ENCODE assay signal across 9 cellular contexts in genomic region chr14:103057028-103057371, GRCh38. TPM values are rescaled to one million over a fixed set of nuclear protein-coding genes. Genes with fewer than 3 reads are reported as not detected.
A peak's percentile ranks its signal among the peaks of the same experiment; 100 is the strongest.
DNase-seq lines count a peak whose midpoint lies in the region; ATAC-seq and TF ChIP-seq lines count a peak whose summit lies in the region.
"Had no signal": no experiment of that assay in that cellular context is flagged by ENCODE, and none has a peak within 500 bp of the region (broad histone marks: within the 10 kb centered on the region; RNA-seq: fewer than 3 reads in every experiment).

No MANE protein-coding gene starts in this region.

- H2BK5ac ChIP-seq in mesendoderm (ENCODE audit: low read length) = no peak overlapping the region

- H3K36me3 ChIP-seq in mesendoderm (ENCODE audit: control insufficient read depth, insufficient read depth, low read length) (no peaks in the 10 kb centered on the region), vagina (no peaks in the 10 kb centered on the region)

- no peak overlapping the region for H4K5ac ChIP-seq in mesendoderm (ENCODE audit: low read length)

- no peak for TF ChIP-seq POLR2A in vagina (IDR thresholded peaks at IDR 0.05)

- no peak for TF ChIP-seq CTCF in choroid plexus epithelial cell (conservative IDR thresholded peaks at IDR 0.05; ENCODE audit: low read depth, low read length)
- no peak for TF ChIP-seq CTCF in vagina (IDR thresholded peaks at IDR 0.05)

- H3K4ac ChIP-seq in mesendoderm (ENCODE audit: low read depth, low read length) = peak overlapping the region; percentile 84

- no peak overlapping the region for H2AK5ac ChIP-seq in mesendoderm (ENCODE audit: low read length)

- H3K4me3 ChIP-seq in GM08714 (ENCODE audit: low read length) (peak overlapping the region; percentile 73), choroid plexus epithelial cell (ENCODE audit: low read depth, low read length) (peak overlapping the region; percentile 93), mesendoderm (ENCODE audit: low read length) (peak overlapping the region; percentile 95), vagina (peak overlapping the region; percentile 86 to 99)

- H3K4me2 ChIP-seq in mesendoderm (ENCODE audit: low read length) = peak overlapping the region; percentile 70

- WGBS in mesendoderm (ENCODE audit: extremely low coverage, insufficient coverage, low lambda C conversion rate) = no CpG with 5 or more reads among the region's 53 CpGs

- H3K23ac ChIP-seq in mesendoderm (ENCODE audit: low read length) = peak overlapping the region; percentile 66

- H3K56ac ChIP-seq in mesendoderm (ENCODE audit: low read length) = peak overlapping the region; percentile 99

- H3K9ac ChIP-seq in mesendoderm (ENCODE audit: low read length) = peak overlapping the region; percentile 97

- intact Hi-C loops in vagina (cut with DNase I) = loop anchor here (10.0 kb wide), 1 partner anchor 82 kb away; no protein-coding TSS in a partner anchor

- ATAC-seq in HG03280 (IDR thresholded peaks at IDR 0.05; ENCODE audit: unreplicated experiment) = peak; percentile 19
- no peak for ATAC-seq in GM18861 (IDR thresholded peaks at IDR 0.05; ENCODE audit: unreplicated experiment)

- H3K27me3 ChIP-seq in mesendoderm (ENCODE audit: insufficient read depth, low read length, poor library complexity) (no peaks in the 10 kb centered on the region), vagina (no peaks in the 10 kb centered on the region)

- H3K4me1 ChIP-seq in mesendoderm (ENCODE audit: control insufficient read depth, low read depth, low read length) = peaks cover 5% of the 10 kb centered on the region
- H3K4me1 ChIP-seq in vagina = peaks cover 52% of the 10 kb centered on the region

- no peaks in the 10 kb centered on the region for H3K9me3 ChIP-seq in vagina

- peak overlapping the region; percentile 91 for H4K8ac ChIP-seq in mesendoderm (ENCODE audit: low read depth, low read length)

- H2BK120ac ChIP-seq in mesendoderm (ENCODE audit: low read depth, low read length) = peak overlapping the region; percentile 92

- H3K79me2 ChIP-seq in mesendoderm (ENCODE audit: control insufficient read depth, insufficient read depth, low read length) = peaks cover 34% of the 10 kb centered on the region

- DNase-seq in choroid plexus epithelial cell (ENCODE audit: low read depth) (peak; percentile 40), mesendoderm (peak; percentile 26), vagina (ENCODE audit: extremely low spot score in 2 of 2) (no peak), cerebellum (ENCODE audit: low spot score) (no peak), NCI-H1694 (lab: John Stamatoyannopoulos, UW) (no peak)

- no peak overlapping the region for H2BK15ac ChIP-seq in mesendoderm (replicated peaks; ENCODE audit: low read depth)

- peak overlapping the region; percentile 95 for H3K18ac ChIP-seq in mesendoderm (ENCODE audit: low read length)

- peaks cover 12% of the 10 kb centered on the region for H3K79me1 ChIP-seq in mesendoderm (ENCODE audit: low read length)

- H3K27ac ChIP-seq in mesendoderm (ENCODE audit: low read depth, low read length) (peak overlapping the region; percentile 96), vagina (peak overlapping the region; percentile 87)

RNA-seq across cellular contexts. Expression of gene CDC42BPB, which starts 0.3 kb away (rescaled TPM):
- 49.9 TPM for polyA plus RNA-seq in mesendoderm (2013, experiment 1 of 2)
- 48.4 TPM for polyA plus RNA-seq in mesendoderm (2013, experiment 2 of 2)
- 105 TPM for total RNA-seq in vagina
- total RNA-seq in cerebellum = 102 TPM

RNA-seq across cellular contexts. Expression of gene LBHD2, which starts 27.0 kb away (rescaled TPM):
- not detected for polyA plus RNA-seq in mesendoderm (2013, experiment 1 of 2)
- polyA plus RNA-seq in mesendoderm (2013, experiment 2 of 2) = not detected
- total RNA-seq in vagina (not detected), cerebellum (not detected)
- total RNA-seq: renal cortical epithelial cell had no signal

RNA-seq across cellular contexts. Expression of gene EXOC3L4, which starts 37.5 kb away (rescaled TPM):
- polyA plus RNA-seq in mesendoderm (2013, experiment 1 of 2) = 0.10 TPM
- not detected for polyA plus RNA-seq in mesendoderm (2013, experiment 2 of 2)
- 8.6 TPM for total RNA-seq in vagina
- 0.36 TPM for total RNA-seq in cerebellum

Comparison
In these comparisons a context has a peak if more than half of its experiments do, and no peak if none do; other contexts are left out.
1. DNase-seq: peak in choroid plexus epithelial cell (single experiment) and mesendoderm (single experiment); none in vagina (0 of 2), cerebellum (single experiment) and NCI-H1694 (single experiment).
2. Peak in every context shown above with its lines, with median percentiles within 50 percentile points of each other: H3K4me3 ChIP-seq.